In genomic region chr2:32009479-32010256, GRCh38 we compare ENCODE assay signal across 8 cellular contexts. TPM values are rescaled to one million over a fixed set of nuclear protein-coding genes. Genes with fewer than 3 reads are reported as not detected.
DNase-seq lines count a peak whose midpoint lies in the region; ATAC-seq and TF ChIP-seq lines count a peak whose summit lies in the region.

No MANE protein-coding gene starts in this region.

- WGBS in esophagus muscularis mucosa, result 0% methylated on average over 18 of the region's 92 CpGs

- H3K9ac ChIP-seq in subcutaneous abdominal adipose tissue (ENCODE audit: low read length in 5 of 5), result peak overlapping the region; percentile 64 to 90 (median 79)

- no peaks in the 10 kb centered on the region for H3K27me3 Mint-ChIP-seq in activated T-cell treated with anti-CD3 and anti-CD28 coated beads, Interleukin-2, amount 50 U/mL, for 24 hours
- H3K27me3 Mint-ChIP-seq in naive B cell, result no peaks in the 10 kb centered on the region

- H3K27ac ChIP-seq in esophagus muscularis mucosa (replicated peaks in 1 of 4) (peak overlapping the region; percentile 89 to 96 (median 94)), subcutaneous abdominal adipose tissue (ENCODE audit: low read depth, low read length) (peak overlapping the region; percentile 82)

- H3K27me3 ChIP-seq in esophagus muscularis mucosa, result no peaks in the 10 kb centered on the region
- H3K27me3 ChIP-seq in subcutaneous abdominal adipose tissue (ENCODE audit: control insufficient read depth in 5 of 5, insufficient read depth in 4 of 5, low read length in 5 of 5), result no peaks in the 10 kb centered on the region

- H3K36me3 ChIP-seq in esophagus muscularis mucosa (peaks cover 0 to 6% (median 0%) of the 10 kb centered on the region in 4 donors), subcutaneous abdominal adipose tissue (ENCODE audit: control insufficient read depth in 5 of 5, insufficient read depth in 5 of 5, low read length in 5 of 5) (peaks cover 0 to under 1% (median 0%) of the 10 kb centered on the region in 5 donors)

- H3K4me3 ChIP-seq in HFF-Myc (replicated peaks; ENCODE audit: low read depth, low read length) (peak overlapping the region; percentile 88), esophagus muscularis mucosa (peak overlapping the region; percentile 73 to 97 (median 85)), subcutaneous abdominal adipose tissue (ENCODE audit: low read depth in 1 of 5, low read length in 5 of 5) (peak overlapping the region; percentile 77 to 92 (median 82))

- no peak for TF ChIP-seq EP300 in esophagus muscularis mucosa (IDR thresholded peaks at IDR 0.05)

- H3K9me3 ChIP-seq in esophagus muscularis mucosa (no peaks in the 10 kb centered on the region), subcutaneous abdominal adipose tissue (ENCODE audit: control insufficient read depth in 5 of 5, low read length in 5 of 5) (no peaks in the 10 kb centered on the region)

- ATAC-seq in naive B cell (ENCODE audit: low read depth in 2 of 2), result peak; percentile 1 to 2

- intact Hi-C loops in esophagus muscularis mucosa (cut with DNase I), result loop anchor here (5.0 kb wide), 1 partner anchor 33 kb away; no protein-coding TSS in a partner anchor

- peak overlapping the region; percentile 95 for H3K27ac Mint-ChIP-seq in activated T-cell treated with anti-CD3 and anti-CD28 coated beads, Interleukin-2, amount 50 U/mL, for 24 hours
- peak overlapping the region; percentile 68 to 96 (median 94) for H3K27ac Mint-ChIP-seq in naive B cell

- H3K4me3 Mint-ChIP-seq in activated T-cell treated with anti-CD3 and anti-CD28 coated beads, Interleukin-2, amount 50 U/mL, for 24 hours, result peak overlapping the region; percentile 97
- peak overlapping the region; percentile 89 to 98 (median 93) for H3K4me3 Mint-ChIP-seq in naive B cell

- no peak for TF ChIP-seq CTCF in HFF-Myc (IDR thresholded peaks at IDR 0.05; ENCODE audit: low read depth, low read length, missing control alignments)
- TF ChIP-seq CTCF in esophagus muscularis mucosa (IDR thresholded peaks at IDR 0.05), result no peak

- peaks cover 50% of the 10 kb centered on the region for H3K36me3 Mint-ChIP-seq in activated T-cell treated with anti-CD3 and anti-CD28 coated beads, Interleukin-2, amount 50 U/mL, for 24 hours (ENCODE audit: low read depth)
- no peaks in the 10 kb centered on the region for H3K36me3 Mint-ChIP-seq in naive B cell

- peaks cover 56% of the 10 kb centered on the region for H3K4me1 Mint-ChIP-seq in activated T-cell treated with anti-CD3 and anti-CD28 coated beads, Interleukin-2, amount 50 U/mL, for 24 hours (ENCODE audit: low read depth)
- H3K4me1 Mint-ChIP-seq in naive B cell, result peaks cover 42 to 61% (median 59%) of the 10 kb centered on the region in 3 donors

- TF ChIP-seq POLR2A in esophagus muscularis mucosa (IDR thresholded peaks at IDR 0.05; ENCODE audit: low read depth), result no peak

- DNase-seq in DMS 273 (lab: John Stamatoyannopoulos, UW; ENCODE audit: unreplicated experiment) (peak; percentile 71), DMS 273 treated with DMSO at 0.1 percent for 48 hours (lab: John Stamatoyannopoulos, UW) (no peak), HFF-Myc (ENCODE audit: extremely low read depth, low read depth) (no peak), NCI-H69 (lab: John Stamatoyannopoulos, UW) (peak; percentile 59), esophagus muscularis mucosa (ENCODE audit: extremely low spot score) (no peak), naive B cell (peak; percentile 52)
- peak; percentile 66 for DNase-seq in activated T-cell treated with anti-CD3 and anti-CD28 coated beads, Interleukin-2, amount 50 U/mL, for 24 hours

- no peaks in the 10 kb centered on the region for H3K9me3 Mint-ChIP-seq in activated T-cell treated with anti-CD3 and anti-CD28 coated beads, Interleukin-2, amount 50 U/mL, for 24 hours
- no peaks in the 10 kb centered on the region for H3K9me3 Mint-ChIP-seq in naive B cell

- peaks cover 21 to 44% (median 34%) of the 10 kb centered on the region in 4 donors for H3K4me1 ChIP-seq in esophagus muscularis mucosa
- peaks cover 0 to 27% (median 24%) of the 10 kb centered on the region in 5 donors for H3K4me1 ChIP-seq in subcutaneous abdominal adipose tissue (ENCODE audit: control insufficient read depth in 5 of 5, insufficient read depth in 5 of 5, low read length in 5 of 5)

RNA-seq across cellular contexts. Expression of gene MEMO1, which starts 1.1 kb away (rescaled TPM):
- 10 to 100 TPM; 25.0 to 40.7 (median 33.2) TPM for total RNA-seq in esophagus muscularis mucosa
- polyA plus RNA-seq in naive B cell (ENCODE audit: low read depth in 6 of 6), result 10 to 100 TPM; 45.8 to 85.6 (median 53.1) TPM

RNA-seq across cellular contexts. Expression of gene DPY30, which starts 29.9 kb away (rescaled TPM):
- 10 to 100 TPM; 52.6 to 83.1 (median 61.1) TPM for total RNA-seq in esophagus muscularis mucosa
- 100 to 1,000 TPM; 129 to 189 (median 169) TPM for polyA plus RNA-seq in naive B cell (ENCODE audit: low read depth in 6 of 6)

RNA-seq across cellular contexts. Expression of gene SPAST, which starts 53.7 kb away (rescaled TPM):
- total RNA-seq in esophagus muscularis mucosa, result 10 to 100 TPM; 13.3 to 16.6 (median 14.4) TPM
- polyA plus RNA-seq in naive B cell (ENCODE audit: low read depth in 6 of 6), result 10 to 100 TPM; 15.6 to 19.5 (median 16.4) TPM

Comparison
In these comparisons a context has a peak if more than half of its experiments do, and no peak if none do; other contexts are left out.
1. DNase-seq: peak in DMS 273 (single experiment), NCI-H69 (single experiment), activated T-cell treated with anti-CD3 and anti-CD28 coated beads, Interleukin-2, amount 50 U/mL, for 24 hours (single experiment) and naive B cell (single experiment); none in DMS 273 treated with DMSO at 0.1 percent for 48 hours (single experiment), HFF-Myc (single experiment) and esophagus muscularis mucosa (single experiment).
2. Peak in every context shown above with its lines, with median percentiles within 50 percentile points of each other: H3K4me3 ChIP-seq.